Comparison of ENCODE assay signal across 8 cellular contexts in genomic region chr6:89951574-89952360, GRCh38. TPM values are rescaled to one million over a fixed set of nuclear protein-coding genes. Genes with fewer than 3 reads are reported as not detected.
DNase-seq lines count a peak whose midpoint lies in the region; ATAC-seq and TF ChIP-seq lines count a peak whose summit lies in the region.
"Had no signal": no experiment of that assay in that cellular context is flagged by ENCODE, and none has a peak within 500 bp of the region (broad histone marks: within the 10 kb centered on the region; RNA-seq: fewer than 3 reads in every experiment).

No MANE protein-coding gene starts in this region.

- H3K9me3 Mint-ChIP-seq in neural crest cell = no peaks in the 10 kb centered on the region

- no peaks in the 10 kb centered on the region for H3K27me3 Mint-ChIP-seq in neural crest cell (ENCODE audit: low read depth)

- peak overlapping the region; percentile 48 for H3K27ac Mint-ChIP-seq in neural crest cell (ENCODE audit: unreplicated experiment)

- ATAC-seq in HG02840 (IDR thresholded peaks at IDR 0.05; ENCODE audit: low FRiP score, unreplicated experiment) = no peak

- in situ Hi-C loops in G401 (cut with HindIII; ENCODE audit: low sequenced_read_pairs) = no loop called here

- peak; percentile 15 for TF ChIP-seq CTCF in neural crest cell (conservative IDR thresholded peaks at IDR 0.05)

- peak; percentile 87 for DNase-seq in G401 (ENCODE audit: low spot score)
- peak; percentile 65 for DNase-seq in NCI-H2227 (lab: John Stamatoyannopoulos, UW; ENCODE audit: unreplicated experiment)
- DNase-seq in neural crest cell (ENCODE audit: low read depth, low spot score) = no peak
- no peak for DNase-seq in NCI-H345 treated with DMSO at 0.1 percent for 48 hours (lab: John Stamatoyannopoulos, UW; ENCODE audit: unreplicated experiment)
- DNase-seq in NCI-H187 treated with DMSO at 0.1 percent for 48 hours (lab: John Stamatoyannopoulos, UW) = no peak
- DNase-seq: stomach had no signal

- peaks cover 9% of the 10 kb centered on the region for H3K36me3 Mint-ChIP-seq in neural crest cell (ENCODE audit: low read depth)

- peak overlapping the region; percentile 16 for H3K27ac ChIP-seq in cingulate gyrus (ENCODE audit: low read depth, low read length)
- H3K27ac ChIP-seq: stomach had no signal

- no peak overlapping the region for H3K4me3 Mint-ChIP-seq in neural crest cell

- H3K4me1 Mint-ChIP-seq in neural crest cell = peaks cover 40% of the 10 kb centered on the region

RNA-seq across cellular contexts. Expression of gene GJA10, which starts 57.5 kb away (rescaled TPM):
- not detected in 2 replicates for total RNA-seq in G401 (2014; rRNA removed; shearing (Covaris generic))
- not detected in 2 replicates for total RNA-seq in neural crest cell
- total RNA-seq: stomach had no signal

Comparison
In these comparisons a context has a peak if more than half of its experiments do, and no peak if none do; other contexts are left out.
1. DNase-seq: peak in G401 (single experiment) and NCI-H2227 (single experiment); none in neural crest cell (single experiment), NCI-H345 treated with DMSO at 0.1 percent for 48 hours (single experiment) and NCI-H187 treated with DMSO at 0.1 percent for 48 hours (single experiment).